ENCODE assay signal across 2 cellular contexts in the genomic region with DNA sequence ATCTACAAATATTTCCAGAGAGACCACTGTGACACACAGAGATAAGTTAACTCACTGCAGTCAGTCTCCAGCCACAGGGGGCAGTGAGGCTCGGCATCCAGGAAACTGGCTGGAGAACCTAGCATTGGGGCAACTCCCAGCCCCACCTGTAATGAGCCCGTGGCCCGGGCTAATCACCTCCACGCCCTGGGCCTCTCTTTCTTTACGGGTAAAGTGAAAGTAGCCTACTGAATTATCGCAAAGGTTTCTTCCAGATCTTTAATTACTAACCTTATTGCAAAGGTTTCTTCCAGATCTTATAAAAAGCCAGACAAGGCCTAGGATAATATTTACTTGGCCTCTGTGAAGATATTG.
TF ChIP-seq lines count a peak whose summit lies in the region.

No MANE protein-coding gene starts in this region.

TF ChIP-seq in GM23338, 12 proteins besides CTCF, POLR2A, EP300 and RAD21 (continues in another document):
- TF ChIP-seq, protein P1, sequence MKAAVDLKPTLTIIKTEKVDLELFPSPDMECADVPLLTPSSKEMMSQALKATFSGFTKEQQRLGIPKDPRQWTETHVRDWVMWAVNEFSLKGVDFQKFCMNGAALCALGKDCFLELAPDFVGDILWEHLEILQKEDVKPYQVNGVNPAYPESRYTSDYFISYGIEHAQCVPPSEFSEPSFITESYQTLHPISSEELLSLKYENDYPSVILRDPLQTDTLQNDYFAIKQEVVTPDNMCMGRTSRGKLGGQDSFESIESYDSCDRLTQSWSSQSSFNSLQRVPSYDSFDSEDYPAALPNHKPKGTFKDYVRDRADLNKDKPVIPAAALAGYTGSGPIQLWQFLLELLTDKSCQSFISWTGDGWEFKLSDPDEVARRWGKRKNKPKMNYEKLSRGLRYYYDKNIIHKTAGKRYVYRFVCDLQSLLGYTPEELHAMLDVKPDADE (IDR thresholded peaks at IDR 0.05): no peak
- no peak for TF ChIP-seq CREB1 (CRISPR knock-in tag; IDR thresholded peaks at IDR 0.05; ENCODE audit: low read depth)
- no peak for TF ChIP-seq ZNF462 (CRISPR knock-in tag; IDR thresholded peaks at IDR 0.05)
- TF ChIP-seq NANOG (IDR thresholded peaks at IDR 0.05; ENCODE audit: borderline replicate concordance): no peak
- TF ChIP-seq ZNF331 (CRISPR knock-in tag; IDR thresholded peaks at IDR 0.05; ENCODE audit: low read depth): no peak
- no peak for TF ChIP-seq STAT1 (IDR thresholded peaks at IDR 0.05; ENCODE audit: unreplicated experiment)
- no peak for TF ChIP-seq JUNB (IDR thresholded peaks at IDR 0.05; ENCODE audit: unreplicated experiment)
- TF ChIP-seq EZH2phosphoT487 (IDR thresholded peaks at IDR 0.05; ENCODE audit: unreplicated experiment): no peak
- no peak for TF ChIP-seq ZNF114 (CRISPR knock-in tag; IDR thresholded peaks at IDR 0.05)
- TF ChIP-seq EZH2 (IDR thresholded peaks at IDR 0.05; ENCODE audit: low read depth, unreplicated experiment): no peak
- no peak for TF ChIP-seq POLR2AphosphoS5 (IDR thresholded peaks at IDR 0.05; ENCODE audit: low read depth)

TF ChIP-seq in SK-N-SH, 30 proteins besides CTCF, POLR2A, EP300 and RAD21:
- TF ChIP-seq NRF1 (IDR thresholded peaks at IDR 0.05; ENCODE audit: low read depth, low read length) (no peak), YY1 (IDR thresholded peaks at IDR 0.05; ENCODE audit: low read depth) (no peak), TCF12 (IDR thresholded peaks at IDR 0.05) (no peak), PBX3 (IDR thresholded peaks at IDR 0.05) (no peak), JUND (IDR thresholded peaks at IDR 0.05) (no peak), REST (IDR thresholded peaks at IDR 0.05; ENCODE audit: low read depth, low read length) (no peak), MXI1 (IDR thresholded peaks at IDR 0.05; ENCODE audit: low read depth, low read length) (no peak), EZH2phosphoT487 (IDR thresholded peaks at IDR 0.05; ENCODE audit: borderline replicate concordance, low read depth) (no peak), RXRA (IDR thresholded peaks at IDR 0.05; ENCODE audit: borderline replicate concordance, low read depth) (no peak)
- TF ChIP-seq, protein P2, sequence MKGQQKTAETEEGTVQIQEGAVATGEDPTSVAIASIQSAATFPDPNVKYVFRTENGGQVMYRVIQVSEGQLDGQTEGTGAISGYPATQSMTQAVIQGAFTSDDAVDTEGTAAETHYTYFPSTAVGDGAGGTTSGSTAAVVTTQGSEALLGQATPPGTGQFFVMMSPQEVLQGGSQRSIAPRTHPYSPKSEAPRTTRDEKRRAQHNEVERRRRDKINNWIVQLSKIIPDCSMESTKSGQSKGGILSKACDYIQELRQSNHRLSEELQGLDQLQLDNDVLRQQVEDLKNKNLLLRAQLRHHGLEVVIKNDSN (IDR thresholded peaks at IDR 0.05; ENCODE audit: borderline replicate concordance, low read depth): no peak
